Comparison of ENCODE assay signal across 9 cellular contexts in genomic region chrX:16185725-16186136, GRCh38. TPM values are rescaled to one million over a fixed set of nuclear protein-coding genes. Genes with fewer than 3 reads are reported as not detected.
DNase-seq lines count a peak whose midpoint lies in the region; ATAC-seq and TF ChIP-seq lines count a peak whose summit lies in the region.
"Had no signal": no experiment of that assay in that cellular context is flagged by ENCODE, and none has a peak within 500 bp of the region (broad histone marks: within the 10 kb centered on the region; RNA-seq: fewer than 3 reads in every experiment).

No MANE protein-coding gene starts in this region.

- H3K36me3 Mint-ChIP-seq in T-helper 17 cell (ENCODE audit: low read depth) = peaks cover 3% of the 10 kb centered on the region
- H3K36me3 Mint-ChIP-seq in activated CD4-positive, alpha-beta T cell treated with anti-CD3 and anti-CD28 coated beads, Interleukin-2, amount 10 ng/mL, durations not matched to agents 24 days and 14 days (ENCODE audit: low read depth) = no peaks in the 10 kb centered on the region
- H3K36me3 Mint-ChIP-seq in naive thymus-derived CD8-positive, alpha-beta T cell = no peaks in the 10 kb centered on the region

- no peaks in the 10 kb centered on the region for H3K36me3 ChIP-seq in left lung

- no peak overlapping the region for H3K27ac ChIP-seq in left lung

- H3K9me3 Mint-ChIP-seq in activated CD4-positive, alpha-beta T cell treated with anti-CD3 and anti-CD28 coated beads, Interleukin-2, amount 10 ng/mL, durations not matched to agents 24 days and 14 days = no peaks in the 10 kb centered on the region
- H3K9me3 Mint-ChIP-seq in naive thymus-derived CD8-positive, alpha-beta T cell = no peaks in the 10 kb centered on the region

- POLR2A ChIA-PET in naive thymus-derived CD8-positive, alpha-beta T cell (lab: Charles Lee) = no interaction called here

- DNase-seq in AG08396 (ENCODE audit: low spot score) = peak; percentile 78
- peak; percentile 22 for DNase-seq in GM19238 (ENCODE audit: insufficient read length, low spot score)
- DNase-seq in left lung = no peak
- no peak for DNase-seq in T-helper 17 cell
- DNase-seq in activated CD4-positive, alpha-beta T cell treated with anti-CD3 and anti-CD28 coated beads, Interleukin-2, amount 10 ng/mL, durations not matched to agents 24 days and 14 days = no peak
- DNase-seq in naive thymus-derived CD8-positive, alpha-beta T cell = no peak

- H3K4me1 Mint-ChIP-seq in T-helper 17 cell = peaks cover 3% of the 10 kb centered on the region
- peaks cover 3% of the 10 kb centered on the region for H3K4me1 Mint-ChIP-seq in activated CD4-positive, alpha-beta T cell treated with anti-CD3 and anti-CD28 coated beads, Interleukin-2, amount 10 ng/mL, durations not matched to agents 24 days and 14 days
- H3K4me1 Mint-ChIP-seq in naive thymus-derived CD8-positive, alpha-beta T cell = peaks cover 0 to 2% (median 1%) of the 10 kb centered on the region in 4 donors

- H3K4me3 Mint-ChIP-seq in T-helper 17 cell = no peak overlapping the region
- no peak overlapping the region for H3K4me3 Mint-ChIP-seq in activated CD4-positive, alpha-beta T cell treated with anti-CD3 and anti-CD28 coated beads, Interleukin-2, amount 10 ng/mL, durations not matched to agents 24 days and 14 days
- H3K4me3 Mint-ChIP-seq in naive thymus-derived CD8-positive, alpha-beta T cell = no peak overlapping the region

- H3K4me3 ChIP-seq in left lung = no peak overlapping the region

- H3K27me3 ChIP-seq in left lung = no peaks in the 10 kb centered on the region

- ATAC-seq in HG03135 (IDR thresholded peaks at IDR 0.05; ENCODE audit: unreplicated experiment) (peak; percentile 99), SK-N-SH treated with all-trans-retinoic acid at 6 μM for 48 hours (peak; percentile 92), left lung (peak; percentile 43), T-helper 17 cell (no peak)
- ATAC-seq in naive thymus-derived CD8-positive, alpha-beta T cell = no peak

- intact Hi-C loops in left lung (cut with DNase I) = no loop called here
- intact Hi-C loops in activated CD4-positive, alpha-beta T cell treated with anti-CD3 and anti-CD28 coated beads, Interleukin-2, amount 10 ng/mL, durations not matched to agents 24 days and 14 days (cut with micrococcal nuclease) = no loop called here

- H3K9me3 ChIP-seq in left lung = no peaks in the 10 kb centered on the region
- no peaks in the 10 kb centered on the region for H3K9me3 ChIP-seq in T-helper 17 cell (ENCODE audit: control insufficient read depth, low read length, poor library complexity, severe bottlenecking)

- H3K27me3 Mint-ChIP-seq in T-helper 17 cell = peaks cover 18% of the 10 kb centered on the region
- no peaks in the 10 kb centered on the region for H3K27me3 Mint-ChIP-seq in activated CD4-positive, alpha-beta T cell treated with anti-CD3 and anti-CD28 coated beads, Interleukin-2, amount 10 ng/mL, durations not matched to agents 24 days and 14 days
- H3K27me3 Mint-ChIP-seq in naive thymus-derived CD8-positive, alpha-beta T cell = peaks cover 0 to 15% (median 6%) of the 10 kb centered on the region in 5 donors

- no peak overlapping the region for H3K27ac Mint-ChIP-seq in T-helper 17 cell
- no peak overlapping the region for H3K27ac Mint-ChIP-seq in activated CD4-positive, alpha-beta T cell treated with anti-CD3 and anti-CD28 coated beads, Interleukin-2, amount 10 ng/mL, durations not matched to agents 24 days and 14 days
- H3K27ac Mint-ChIP-seq in naive thymus-derived CD8-positive, alpha-beta T cell = no peak overlapping the region

- no peak for TF ChIP-seq CTCF in left lung (IDR thresholded peaks at IDR 0.05)

- no peaks in the 10 kb centered on the region for H3K4me1 ChIP-seq in left lung

TF ChIP-seq in SK-N-SH treated with all-trans-retinoic acid at 6 μM for 48 hours, 23 proteins besides CTCF, POLR2A, EP300 and RAD21:
- no peak for TF ChIP-seq POU6F1 (CRISPR knock-in tag; IDR thresholded peaks at IDR 0.05; ENCODE audit: borderline replicate concordance, low read depth)
- TF ChIP-seq ESRRG (CRISPR knock-in tag; IDR thresholded peaks at IDR 0.05) = no peak
- no peak for TF ChIP-seq GLIS3 (CRISPR knock-in tag; IDR thresholded peaks at IDR 0.05)
- TF ChIP-seq PPARA (CRISPR knock-in tag; IDR thresholded peaks at IDR 0.05; ENCODE audit: borderline replicate concordance) = no peak
- TF ChIP-seq, protein P1, sequence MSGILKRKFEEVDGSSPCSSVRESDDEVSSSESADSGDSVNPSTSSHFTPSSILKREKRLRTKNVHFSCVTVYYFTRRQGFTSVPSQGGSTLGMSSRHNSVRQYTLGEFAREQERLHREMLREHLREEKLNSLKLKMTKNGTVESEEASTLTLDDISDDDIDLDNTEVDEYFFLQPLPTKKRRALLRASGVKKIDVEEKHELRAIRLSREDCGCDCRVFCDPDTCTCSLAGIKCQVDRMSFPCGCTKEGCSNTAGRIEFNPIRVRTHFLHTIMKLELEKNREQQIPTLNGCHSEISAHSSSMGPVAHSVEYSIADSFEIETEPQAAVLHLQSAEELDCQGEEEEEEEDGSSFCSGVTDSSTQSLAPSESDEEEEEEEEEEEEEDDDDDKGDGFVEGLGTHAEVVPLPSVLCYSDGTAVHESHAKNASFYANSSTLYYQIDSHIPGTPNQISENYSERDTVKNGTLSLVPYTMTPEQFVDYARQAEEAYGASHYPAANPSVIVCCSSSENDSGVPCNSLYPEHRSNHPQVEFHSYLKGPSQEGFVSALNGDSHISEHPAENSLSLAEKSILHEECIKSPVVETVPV (CRISPR knock-in tag; IDR thresholded peaks at IDR 0.05) = no peak
- no peak for TF ChIP-seq ZFP3 (CRISPR knock-in tag; IDR thresholded peaks at IDR 0.05)
- TF ChIP-seq OSR1 (CRISPR knock-in tag; IDR thresholded peaks at IDR 0.05) = no peak
TF ChIP-seq in SK-N-SH treated with all-trans-retinoic acid at 6 μM for 48 hours: peak in this region for 0.

RNA-seq across cellular contexts. Expression of gene MAGEB17, which starts 18.4 kb away (rescaled TPM):
- total RNA-seq in left lung (not detected), T-helper 17 cell (not detected)
- total RNA-seq in activated CD4-positive, alpha-beta T cell treated with anti-CD3 and anti-CD28 coated beads, Interleukin-2, amount 10 ng/mL, durations not matched to agents 24 days and 14 days = not detected in 2 replicates
- total RNA-seq in naive thymus-derived CD8-positive, alpha-beta T cell = not detected
- not detected for polyA plus RNA-seq in naive thymus-derived CD8-positive, alpha-beta T cell
- total RNA-seq: dermis microvascular lymphatic vessel endothelial cell had no signal

Comparison
In these comparisons a context has a peak if more than half of its experiments do, and no peak if none do; other contexts are left out.
1. DNase-seq: peak in AG08396 (single experiment) and GM19238 (single experiment); none in left lung (0 of 2), T-helper 17 cell (0 of 3), activated CD4-positive, alpha-beta T cell treated with anti-CD3 and anti-CD28 coated beads, Interleukin-2, amount 10 ng/mL, durations not matched to agents 24 days and 14 days (single experiment) and naive thymus-derived CD8-positive, alpha-beta T cell (0 of 10).
2. ATAC-seq: peak in HG03135 (single experiment), SK-N-SH treated with all-trans-retinoic acid at 6 μM for 48 hours (single experiment) and left lung (single experiment); none in T-helper 17 cell (single experiment) and naive thymus-derived CD8-positive, alpha-beta T cell (0 of 2).